19 cellular contexts compared by ENCODE assay signal in the genomic region with DNA sequence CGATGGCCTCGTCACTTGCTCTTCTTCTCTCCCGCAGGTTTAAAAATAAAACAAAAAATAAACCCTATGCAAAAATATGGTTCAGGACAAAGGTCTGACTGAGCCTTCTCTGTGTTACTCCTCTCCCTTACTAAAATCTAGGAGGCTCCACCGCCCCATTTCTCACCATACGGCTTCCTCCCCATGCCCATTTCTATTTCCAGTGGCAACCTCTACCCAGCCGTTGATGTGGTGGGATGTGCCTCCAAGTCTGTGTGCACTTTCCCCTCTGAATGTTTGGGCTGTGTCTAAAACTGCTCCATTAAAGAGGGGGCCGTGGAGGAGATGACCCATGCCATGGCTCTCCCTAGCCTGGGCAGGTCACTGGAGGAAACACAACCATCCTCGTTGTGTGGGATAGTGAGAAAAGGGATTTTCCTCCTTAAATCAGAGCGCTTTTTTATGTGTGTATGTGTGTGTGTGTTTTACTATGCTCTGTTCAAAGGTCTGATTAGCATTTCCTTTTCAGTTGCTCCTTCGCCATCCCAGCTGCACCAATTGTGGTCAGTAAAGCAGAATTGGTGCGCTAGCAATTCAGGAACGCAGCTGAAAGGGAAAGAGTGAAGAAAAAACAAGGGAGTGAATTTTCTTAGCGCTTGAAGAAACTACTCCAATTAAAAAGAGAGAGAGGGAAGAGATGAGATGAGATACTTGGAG.
DNase-seq lines count a peak whose midpoint lies in the region; ATAC-seq and TF ChIP-seq lines count a peak whose summit lies in the region.
"Had no signal": no experiment of that assay in that cellular context is flagged by ENCODE, and none has a peak within 500 bp of the region (broad histone marks: within the 10 kb centered on the region; RNA-seq: fewer than 3 reads in every experiment).

No MANE protein-coding gene starts in this region.

- no peaks in the 10 kb centered on the region for H3K36me3 ChIP-seq in BLaER1
- no peaks in the 10 kb centered on the region for H3K36me3 ChIP-seq in osteoblast (ENCODE audit: insufficient read depth, low read length)
- no peaks in the 10 kb centered on the region for H3K36me3 ChIP-seq in testis (ENCODE audit: low read depth, missing control alignments)

- H3K27ac ChIP-seq in BLaER1 (no peak overlapping the region), osteoblast (ENCODE audit: low read depth, low read length) (no peak overlapping the region), testis (no peak overlapping the region)

- intact Hi-C loops in testis (cut with DNase I; ENCODE audit: low total_unique reads): no loop called here

- peak overlapping the region in 3 of 5 experiments; percentile 71 to 79 (median 76) for H3K4me3 Mint-ChIP-seq in brain
- H3K4me3 Mint-ChIP-seq: B cell; CD4-positive, alpha-beta T cell had no signal

- H3K27me3 Mint-ChIP-seq in brain: peaks cover 8% of the 10 kb centered on the region
- H3K27me3 Mint-ChIP-seq: CD4-positive, alpha-beta T cell had no signal

- WGBS in testis, 2 donors: 73 to 79% methylated on average over 13 of the region's 13 CpGs

- peaks cover 0 to 8% (median 4%) of the 10 kb centered on the region in 5 experiments for H3K9me3 Mint-ChIP-seq in brain
- H3K9me3 Mint-ChIP-seq: CD4-positive, alpha-beta T cell had no signal

- H3K27me3 ChIP-seq in BLaER1 (no peaks in the 10 kb centered on the region), osteoblast (ENCODE audit: insufficient read depth, low read length) (peaks cover 7% of the 10 kb centered on the region), testis (no peaks in the 10 kb centered on the region)

- no peaks in the 10 kb centered on the region for H3K36me3 Mint-ChIP-seq in brain

- no peak for ATAC-seq in HG03565 (IDR thresholded peaks at IDR 0.05; ENCODE audit: unreplicated experiment)

- TF ChIP-seq CTCF in brain (conservative IDR thresholded peaks at IDR 0.05): no peak
- no peak for TF ChIP-seq CTCF in osteoblast (IDR thresholded peaks at IDR 0.05; ENCODE audit: extremely low read depth, low read depth, low read length)
- TF ChIP-seq CTCF in testis (IDR thresholded peaks at IDR 0.05): no peak

- H3K4me1 ChIP-seq in BLaER1 (peaks cover 17% of the 10 kb centered on the region), osteoblast (ENCODE audit: insufficient read depth, low read length) (no peaks in the 10 kb centered on the region), testis (no peaks in the 10 kb centered on the region)

- no peak overlapping the region for H2AFZ ChIP-seq in osteoblast (ENCODE audit: low read length)

- peak overlapping the region; percentile 26 to 97 (median 91) for H3K27ac Mint-ChIP-seq in brain
- H3K27ac Mint-ChIP-seq: B cell; CD4-positive, alpha-beta T cell had no signal

- H4K20me1 ChIP-seq in BLaER1 (no peaks in the 10 kb centered on the region), osteoblast (ENCODE audit: insufficient read depth, low read length) (no peaks in the 10 kb centered on the region)

- H3K4me3 ChIP-seq in BLaER1: no peak overlapping the region
- no peak overlapping the region for H3K4me3 ChIP-seq in osteoblast (ENCODE audit: insufficient read depth, low read length)
- no peak overlapping the region for H3K4me3 ChIP-seq in testis

- no peaks in the 10 kb centered on the region for H3K79me2 ChIP-seq in osteoblast (ENCODE audit: insufficient read depth, low read length)

- H3K9ac ChIP-seq in BLaER1: no peak overlapping the region

- DNase-seq in left kidney (ENCODE audit: low read depth, low spot score): peak; percentile 63
- DNase-seq in osteoblast (ENCODE audit: insufficient read length, low spot score, missing footprints): peak; percentile 55
- DNase-seq in cerebellar cortex (ENCODE audit: low spot score): no peak
- no peak for DNase-seq in testis
- no peak for DNase-seq in stimulated activated CD4-positive, alpha-beta T cell treated with anti-CD3 and anti-CD28 coated beads, Interleukin-12 subunit alpha, Interleukin-12 subunit beta, amount 100 ng/mL, for 4 hours
- DNase-seq: Caco-2; CD4-positive, alpha-beta T cell; HCEC 1CT; MM.1S; NCI-H1092 treated with DMSO at 0.1 percent for 48 hours; NCI-H1694; NCI-H2081 treated with DMSO at 0.1 percent for 48 hours; NCI-H510A; OCI-M1; Right ventricle myocardium superior had no signal

- no peak for TF ChIP-seq POLR2A in testis (IDR thresholded peaks at IDR 0.05)

- H3K4me2 ChIP-seq in BLaER1 (peak overlapping the region; percentile 67), osteoblast (ENCODE audit: insufficient read depth, low read length) (no peak overlapping the region)

- H3K9me3 ChIP-seq in BLaER1 (no peaks in the 10 kb centered on the region), osteoblast (ENCODE audit: low read depth, low read length) (no peaks in the 10 kb centered on the region), testis (no peaks in the 10 kb centered on the region)
- H3K9me3 ChIP-seq: Caco-2 had no signal

- H3K4me1 Mint-ChIP-seq in brain: peaks cover 57% of the 10 kb centered on the region
- H3K4me1 Mint-ChIP-seq: B cell had no signal

Comparison
In these comparisons a context has a peak if more than half of its experiments do, and no peak if none do; other contexts are left out.
1. DNase-seq: peak in left kidney (single experiment) and osteoblast (single experiment); none in cerebellar cortex (single experiment), testis (single experiment) and stimulated activated CD4-positive, alpha-beta T cell treated with anti-CD3 and anti-CD28 coated beads, Interleukin-12 subunit alpha, Interleukin-12 subunit beta, amount 100 ng/mL, for 4 hours (single experiment).